1 cellular context compared by ENCODE assay signal in genomic region chr19:11052391-11052790, GRCh38.
TF ChIP-seq lines count a peak whose summit lies in the region.

No MANE protein-coding gene starts in this region.

TF ChIP-seq in HepG2, 621 proteins besides CTCF, POLR2A, EP300 and RAD21:
- TF ChIP-seq ZNF768 (CRISPR knock-in tag; IDR thresholded peaks at IDR 0.05) = no peak
- no peak for TF ChIP-seq PRPF4 (IDR thresholded peaks at IDR 0.05; ENCODE audit: low read depth, low read length, poor library complexity, severe bottlenecking)
- TF ChIP-seq MATR3 (CRISPR knock-in tag; IDR thresholded peaks at IDR 0.05) = no peak
